Comparison of ENCODE assay signal across 20 cellular contexts in genomic region chr16:1429026-1429425, GRCh38. TPM values are rescaled to one million over a fixed set of nuclear protein-coding genes. Genes with fewer than 3 reads are reported as not detected.
DNase-seq lines count a peak whose midpoint lies in the region; ATAC-seq, FAIRE-seq and TF ChIP-seq lines count a peak whose summit lies in the region.
"Had no signal": no experiment of that assay in that cellular context is flagged by ENCODE, and none has a peak within 500 bp of the region (broad histone marks: within the 10 kb centered on the region; RNA-seq: fewer than 3 reads in every experiment).

No MANE protein-coding gene starts in this region.

- H3K79me2 ChIP-seq in H9 (ENCODE audit: insufficient read depth, low read length), result no peaks in the 10 kb centered on the region
- H3K79me2 ChIP-seq in endothelial cell of umbilical vein (ENCODE audit: control insufficient read depth, insufficient read depth, low read length), result no peaks in the 10 kb centered on the region

- no peak overlapping the region for H3K4me3 ChIP-seq in endothelial cell of umbilical vein (replicated peaks in 1 of 3; ENCODE audit: insufficient read depth in 1 of 3, low read depth in 1 of 3, low read length in 3 of 3)
- no peak overlapping the region for H3K4me3 ChIP-seq in mucosa of descending colon
- H3K4me3 ChIP-seq: GM23338 had no signal

- no peak overlapping the region for H2BK20ac ChIP-seq in H9 (ENCODE audit: low read depth, low read length, poor library complexity, severe bottlenecking)

- H3K27me3 Mint-ChIP-seq in H9 (ENCODE audit: low read depth), result no peaks in the 10 kb centered on the region; the same call in 1 of the 2 replicates
- H3K27me3 Mint-ChIP-seq in stimulated activated memory B cell treated with anti-CD40 and anti-IgM and Interleukin-4, amounts not matched to agents 10 μg/mL and 1 μg/mL and 100 μg/mL, for 72 hours, result peaks cover 11% of the 10 kb centered on the region
- peaks cover 4% of the 10 kb centered on the region for H3K27me3 Mint-ChIP-seq in activated T-cell treated with anti-CD3 and anti-CD28 coated beads, Interleukin-2, amount 50 U/mL, for 4 hours (ENCODE audit: low read depth)

- H2BK120ac ChIP-seq in H9 (ENCODE audit: low read depth, low read length, poor library complexity, severe bottlenecking), result no peak overlapping the region

- no peak overlapping the region for H2AK5ac ChIP-seq in H9 (ENCODE audit: insufficient read length, low read length)

- no peaks in the 10 kb centered on the region for H3K36me3 Mint-ChIP-seq in H9 (ENCODE audit: insufficient read depth in 1 of 3, low read depth in 3 of 3)
- no peaks in the 10 kb centered on the region for H3K36me3 Mint-ChIP-seq in stimulated activated memory B cell treated with anti-CD40 and anti-IgM and Interleukin-4, amounts not matched to agents 10 μg/mL and 1 μg/mL and 100 μg/mL, for 72 hours
- H3K36me3 Mint-ChIP-seq in activated T-cell treated with anti-CD3 and anti-CD28 coated beads, Interleukin-2, amount 50 U/mL, for 4 hours (ENCODE audit: insufficient read depth), result no peaks in the 10 kb centered on the region
- H3K36me3 Mint-ChIP-seq: CD14-positive monocyte had no signal

- no peaks in the 10 kb centered on the region for H3K9me1 ChIP-seq in endothelial cell of umbilical vein (replicated peaks; ENCODE audit: control insufficient read depth, extremely low read depth, insufficient read depth, low read length)

- no peak overlapping the region for H4K8ac ChIP-seq in H9 (replicated peaks; ENCODE audit: insufficient read length, low read depth, low read length)

- peak overlapping the region; percentile 15 for H3K18ac ChIP-seq in H9 (ENCODE audit: insufficient read length, low read depth, low read length)

- peak; percentile 52 for DNase-seq in DMS53 (lab: John Stamatoyannopoulos, UW)
- DNase-seq in DMS53 treated with DMSO at 0.1 percent for 48 hours (lab: John Stamatoyannopoulos, UW; ENCODE audit: unreplicated experiment), result no peak
- DNase-seq in H9, result no peak
- DNase-seq in endothelial cell of umbilical vein (ENCODE audit: low read depth, low spot score), result no peak
- no peak for DNase-seq in mucosa of descending colon
- no peak for DNase-seq in activated T-cell treated with anti-CD3 and anti-CD28 coated beads, Interleukin-2, amount 50 U/mL, for 4 hours
- DNase-seq: DMS79 treated with DMSO at 0.1 percent for 48 hours, GDM1, MM.1S, NCI-H1105, NCI-H1694 treated with DMSO at 0.1 percent for 48 hours, NCI-H446, NCI-H748 treated with DMSO at 0.1 percent for 48 hours, SHP77 had no signal

- no peak for ATAC-seq in stimulated activated memory B cell treated with anti-CD40 and anti-IgM and Interleukin-4, amounts not matched to agents 10 μg/mL and 1 μg/mL and 100 μg/mL, for 72 hours
- ATAC-seq in GM18517 (IDR thresholded peaks at IDR 0.05; ENCODE audit: unreplicated experiment) (no peak), mucosa of descending colon (no peak)
- no peak for ATAC-seq in activated T-cell treated with anti-CD3 and anti-CD28 coated beads, Interleukin-2, amount 50 U/mL, for 4 hours

- no peak overlapping the region for H2BK12ac ChIP-seq in H9 (ENCODE audit: insufficient read length, low read depth, low read length)

- peak overlapping the region; percentile 91 for H4K91ac ChIP-seq in H9 (ENCODE audit: insufficient read length, low read depth, low read length)

- H3K14ac ChIP-seq in H9 (ENCODE audit: insufficient read depth, low read length), result no peak overlapping the region; the same call in 1 of the 2 replicates

- TF ChIP-seq CTCF in H9 (conservative IDR thresholded peaks at IDR 0.05) (no peak), endothelial cell of umbilical vein (IDR thresholded peaks at IDR 0.05; ENCODE audit: extremely low read depth in 1 of 2, insufficient read depth in 1 of 2, low read depth in 1 of 2, low read length in 2 of 2) (no peak), mucosa of descending colon (IDR thresholded peaks at IDR 0.05) (no peak)

- no peaks in the 10 kb centered on the region for H3K9me3 Mint-ChIP-seq in H9
- H3K9me3 Mint-ChIP-seq in stimulated activated memory B cell treated with anti-CD40 and anti-IgM and Interleukin-4, amounts not matched to agents 10 μg/mL and 1 μg/mL and 100 μg/mL, for 72 hours, result no peaks in the 10 kb centered on the region
- H3K9me3 Mint-ChIP-seq in activated T-cell treated with anti-CD3 and anti-CD28 coated beads, Interleukin-2, amount 50 U/mL, for 4 hours, result no peaks in the 10 kb centered on the region
- H3K9me3 Mint-ChIP-seq: GM23338 had no signal

- H3K27ac ChIP-seq in H9 (ENCODE audit: insufficient read length, low read depth, low read length) (no peak overlapping the region), endothelial cell of umbilical vein (ENCODE audit: insufficient read depth, low read depth, low read length) (no peak overlapping the region)
- H3K27ac ChIP-seq: 22Rv1 had no signal

- H3K4me2 ChIP-seq in H9 (ENCODE audit: insufficient read depth, insufficient read length, low read length) (no peak overlapping the region), endothelial cell of umbilical vein (ENCODE audit: insufficient read depth, low read length) (no peak overlapping the region)
- H3K4me2 ChIP-seq: GM23338 had no signal

- intact Hi-C loops in endothelial cell of umbilical vein (cut with micrococcal nuclease), result loop anchor here (10.0 kb wide), 1 partner anchor 276 kb away; the partner anchor contains the start of gene MAPK8IP3
- intact Hi-C loops in mucosa of descending colon (cut with DNase I, micrococcal nuclease), result no loop called here

- H4K20me1 ChIP-seq in H9 (ENCODE audit: control insufficient read depth, insufficient read depth, insufficient read length) (no peaks in the 10 kb centered on the region), endothelial cell of umbilical vein (replicated peaks; ENCODE audit: control insufficient read depth, extremely low read depth, insufficient read depth, low read length) (no peaks in the 10 kb centered on the region)

- TF ChIP-seq POLR2A in endothelial cell of umbilical vein (IDR thresholded peaks at IDR 0.05; ENCODE audit: low read depth, low read length), result no peak

- no peak overlapping the region for H3K23ac ChIP-seq in H9 (ENCODE audit: insufficient read length, low read depth, low read length)

- no peak overlapping the region for H3K9ac ChIP-seq in H9 (ENCODE audit: extremely low read depth, insufficient read length, low read length)
- no peak overlapping the region for H3K9ac ChIP-seq in endothelial cell of umbilical vein (replicated peaks; ENCODE audit: extremely low read depth, insufficient read depth, low read length)

- H3T11ph ChIP-seq in H9 (ENCODE audit: low read length), result no peak overlapping the region

- no peaks in the 10 kb centered on the region; a peak in 1 of 4 replicates for H3K4me1 Mint-ChIP-seq in H9
- H3K4me1 Mint-ChIP-seq in stimulated activated memory B cell treated with anti-CD40 and anti-IgM and Interleukin-4, amounts not matched to agents 10 μg/mL and 1 μg/mL and 100 μg/mL, for 72 hours, result peaks cover 15% of the 10 kb centered on the region
- H3K4me1 Mint-ChIP-seq in activated T-cell treated with anti-CD3 and anti-CD28 coated beads, Interleukin-2, amount 50 U/mL, for 4 hours (ENCODE audit: low read depth), result no peaks in the 10 kb centered on the region
- H3K4me1 Mint-ChIP-seq: GM23338 had no signal

- peak overlapping the region; percentile 62; the same call in 1 of the 2 replicates for H3K4ac ChIP-seq in H9 (ENCODE audit: low read depth, low read length)

- H2BK5ac ChIP-seq in H9 (ENCODE audit: insufficient read length, low read length), result no peak overlapping the region

- H4K5ac ChIP-seq in H9 (ENCODE audit: insufficient read length, low read depth, low read length), result no peak overlapping the region

- no peak overlapping the region for H3K27ac Mint-ChIP-seq in H9
- H3K27ac Mint-ChIP-seq in stimulated activated memory B cell treated with anti-CD40 and anti-IgM and Interleukin-4, amounts not matched to agents 10 μg/mL and 1 μg/mL and 100 μg/mL, for 72 hours, result peak overlapping the region; percentile 18
- H3K27ac Mint-ChIP-seq: GM23338 had no signal

- H3K23me2 ChIP-seq in H9 (ENCODE audit: insufficient read length, low read depth, low read length, poor library complexity, severe bottlenecking), result no peaks in the 10 kb centered on the region

- H3K79me1 ChIP-seq in H9 (ENCODE audit: insufficient read depth, low read depth, low read length, poor library complexity, severe bottlenecking), result no peaks in the 10 kb centered on the region

- no peak overlapping the region; the same call in 1 of the 2 replicates for H2BK15ac ChIP-seq in H9 (ENCODE audit: low read depth, low read length)

- H3K27me3 ChIP-seq in H9 (ENCODE audit: insufficient read depth, low read length), result no peaks in the 10 kb centered on the region
- H3K27me3 ChIP-seq in endothelial cell of umbilical vein (ENCODE audit: control insufficient read depth in 2 of 2, insufficient read depth in 2 of 2, low read length in 2 of 2), result no peaks in the 10 kb centered on the region
- H3K27me3 ChIP-seq: Peyer's patch had no signal

- POLR2A ChIA-PET in endothelial cell of umbilical vein (lab: Charles Lee), result interaction anchor here (0.7 kb wide), 1 partner anchor 343 kb away, joined by 4 read pairs; no protein-coding TSS in a partner anchor

- no peak overlapping the region for H3K4me3 Mint-ChIP-seq in H9
- H3K4me3 Mint-ChIP-seq in stimulated activated memory B cell treated with anti-CD40 and anti-IgM and Interleukin-4, amounts not matched to agents 10 μg/mL and 1 μg/mL and 100 μg/mL, for 72 hours, result peak overlapping the region; percentile 23
- H3K4me3 Mint-ChIP-seq in activated T-cell treated with anti-CD3 and anti-CD28 coated beads, Interleukin-2, amount 50 U/mL, for 4 hours, result no peak overlapping the region
- H3K4me3 Mint-ChIP-seq: GM23338 had no signal

- H3K9me3 ChIP-seq in H9 (ENCODE audit: control insufficient read depth, low read depth, low read length) (no peaks in the 10 kb centered on the region), endothelial cell of umbilical vein (replicated peaks; ENCODE audit: control insufficient read depth, insufficient read depth, low read length) (no peaks in the 10 kb centered on the region), mucosa of descending colon (no peaks in the 10 kb centered on the region)
- H3K9me3 ChIP-seq: Peyer's patch had no signal

- BruUV-seq in endothelial cell of umbilical vein (replicated peaks; lab: Mats Ljungman, UMichigan), result no TSS peak

- no CpG with 5 or more reads among the region's 11 CpGs for WGBS in H9 (ENCODE audit: extremely low coverage, insufficient read length, low lambda C conversion rate)

- H3K56ac ChIP-seq in H9 (ENCODE audit: insufficient read length, low read depth, low read length), result no peak overlapping the region

- no peaks in the 10 kb centered on the region for H3K36me3 ChIP-seq in endothelial cell of umbilical vein (ENCODE audit: control insufficient read depth in 2 of 2, extremely low read depth in 1 of 2, insufficient read depth in 2 of 2, low read length in 2 of 2)
- H3K36me3 ChIP-seq in mucosa of descending colon (ENCODE audit: low read depth), result no peaks in the 10 kb centered on the region
- H3K36me3 ChIP-seq: Peyer's patch had no signal

- no peaks in the 10 kb centered on the region for H3K4me1 ChIP-seq in H9 (ENCODE audit: insufficient read depth, low read length)
- no peaks in the 10 kb centered on the region for H3K4me1 ChIP-seq in endothelial cell of umbilical vein (ENCODE audit: control insufficient read depth, extremely low read depth, insufficient read depth, low read length)
- no peaks in the 10 kb centered on the region for H3K4me1 ChIP-seq in mucosa of descending colon (ENCODE audit: low read depth)

- FAIRE-seq in endothelial cell of umbilical vein (lab: Jason Lieb, UNC), result no peak

- CTCF ChIA-PET in endothelial cell of umbilical vein (lab: Charles Lee), result interaction anchor here (0.8 to 1.7 kb wide), 4 partner anchors 8 to 321 kb away, joined by 3 to 8 read pairs (median 5); partner anchors contain the start of gene UQCC4

- H2AFZ ChIP-seq in H9 (ENCODE audit: low read length) (no peak overlapping the region), endothelial cell of umbilical vein (ENCODE audit: low read depth, low read length) (peak overlapping the region; percentile 57)

- dilution Hi-C loops in endothelial cell of umbilical vein (cut with MboI; ENCODE audit: extremely low pct_ligation_motif_present, low sequenced_read_pairs), result no loop called here

RNA-seq across cellular contexts. Expression of gene PERCC1, which starts 1.9 kb away (rescaled TPM):
- total RNA-seq in H9 (2021), result not detected in 2 replicates
- not detected in 2 replicates for total RNA-seq in endothelial cell of umbilical vein
- not detected in 2 replicates for polyA plus RNA-seq in endothelial cell of umbilical vein
- not detected in 2 replicates for polyA plus RNA-seq in endothelial cell of umbilical vein (2011; cell fraction: cytosol; rRNA removed)
- not detected in 2 replicates for polyA plus RNA-seq in endothelial cell of umbilical vein (2011; cell fraction: nucleus; rRNA removed)
- not detected in 2 replicates for polyA plus RNA-seq in endothelial cell of umbilical vein (2012)
- not detected in 2 replicates for polyA minus RNA-seq in endothelial cell of umbilical vein
- not detected for polyA minus RNA-seq in endothelial cell of umbilical vein (2011; cell fraction: cytosol; rRNA and poly(A)+ RNA removed)
- not detected in 2 replicates for polyA minus RNA-seq in endothelial cell of umbilical vein (2011; cell fraction: nucleus; rRNA and poly(A)+ RNA removed)
- under 1 TPM in 1 of 3 donors, not detected in 2; 0.34 TPM for total RNA-seq in mucosa of descending colon
- under 1 TPM in 2 of 3 donors, not detected in 1; 0.22 to 0.29 TPM for total RNA-seq in activated T-cell treated with anti-CD3 and anti-CD28 coated beads, Interleukin-2, amount 50 U/mL, for 4 hours
- total RNA-seq: GM23338, Peyer's patch had no signal
- polyA plus RNA-seq: CD14-positive monocyte, GM23338 had no signal

RNA-seq across cellular contexts. Expression of gene UQCC4, which starts 8.5 kb away (rescaled TPM):
- total RNA-seq in H9 (2021) (11.4 and 12.3 TPM in 2 replicates), endothelial cell of umbilical vein (13.4 and 15.1 TPM in 2 replicates), mucosa of descending colon (10 to 100 TPM; 10.3 to 14.4 (median 11.0) TPM)
- polyA plus RNA-seq in endothelial cell of umbilical vein, result 29.3 and 33.3 TPM in 2 replicates
- 24.0 and 25.1 TPM in 2 replicates for polyA plus RNA-seq in endothelial cell of umbilical vein (2011; cell fraction: cytosol; rRNA removed)
- polyA plus RNA-seq in endothelial cell of umbilical vein (2011; cell fraction: nucleus; rRNA removed), result 9.1 and 14.3 TPM in 2 replicates
- polyA plus RNA-seq in endothelial cell of umbilical vein (2012), result 16.5 and 17.9 TPM in 2 replicates
- 7.3 and 8.6 TPM in 2 replicates for polyA minus RNA-seq in endothelial cell of umbilical vein
- 10.9 TPM for polyA minus RNA-seq in endothelial cell of umbilical vein (2011; cell fraction: cytosol; rRNA and poly(A)+ RNA removed)
- polyA minus RNA-seq in endothelial cell of umbilical vein (2011; cell fraction: nucleus; rRNA and poly(A)+ RNA removed), result 2.7 and 6.7 TPM in 2 replicates
- total RNA-seq in activated T-cell treated with anti-CD3 and anti-CD28 coated beads, Interleukin-2, amount 50 U/mL, for 4 hours, result 10 to 100 TPM; 31.8 to 34.6 (median 33.1) TPM

RNA-seq across cellular contexts. Expression of gene UNKL, which starts 14.5 kb away (rescaled TPM):
- total RNA-seq in H9 (2021), result 32.0 and 33.3 TPM in 2 replicates
- 32.8 and 33.0 TPM in 2 replicates for total RNA-seq in endothelial cell of umbilical vein
- polyA plus RNA-seq in endothelial cell of umbilical vein, result 17.1 and 23.2 TPM in 2 replicates
- polyA plus RNA-seq in endothelial cell of umbilical vein (2011; cell fraction: cytosol; rRNA removed), result 8.8 and 12.4 TPM in 2 replicates
- 36.2 and 73.4 TPM in 2 replicates for polyA plus RNA-seq in endothelial cell of umbilical vein (2011; cell fraction: nucleus; rRNA removed)
- 9.9 and 13.5 TPM in 2 replicates for polyA plus RNA-seq in endothelial cell of umbilical vein (2012)
- 8.4 and 13.9 TPM in 2 replicates for polyA minus RNA-seq in endothelial cell of umbilical vein
- polyA minus RNA-seq in endothelial cell of umbilical vein (2011; cell fraction: cytosol; rRNA and poly(A)+ RNA removed), result 35.3 TPM
- polyA minus RNA-seq in endothelial cell of umbilical vein (2011; cell fraction: nucleus; rRNA and poly(A)+ RNA removed), result 13.5 and 18.4 TPM in 2 replicates
- total RNA-seq in mucosa of descending colon, result 10 to 100 TPM; 16.2 to 36.5 (median 28.2) TPM
- 10 to 100 TPM; 24.5 to 30.2 (median 29.0) TPM for total RNA-seq in activated T-cell treated with anti-CD3 and anti-CD28 coated beads, Interleukin-2, amount 50 U/mL, for 4 hours

RNA-seq across cellular contexts. Expression of gene CCDC154, which starts 15.3 kb away (rescaled TPM):
- total RNA-seq in H9 (2021) (1.3 and 2.0 TPM in 2 replicates), endothelial cell of umbilical vein (0.25 and 0.75 TPM in 2 replicates), mucosa of descending colon (1 to 10 TPM in 2 of 3 donors, under 1 TPM in 1; 0.43 to 2.4 (median 1.1) TPM)
- polyA plus RNA-seq in endothelial cell of umbilical vein, result 0.13 and 0.65 TPM in 2 replicates
- 0.13 TPM in 1 of 2 replicates, not detected in the other for polyA plus RNA-seq in endothelial cell of umbilical vein (2011; cell fraction: cytosol; rRNA removed)
- 1.7 and 2.5 TPM in 2 replicates for polyA plus RNA-seq in endothelial cell of umbilical vein (2011; cell fraction: nucleus; rRNA removed)
- 0.32 and 1.7 TPM in 2 replicates for polyA plus RNA-seq in endothelial cell of umbilical vein (2012)
- 1.4 TPM in 1 of 2 replicates, not detected in the other for polyA minus RNA-seq in endothelial cell of umbilical vein
- not detected for polyA minus RNA-seq in endothelial cell of umbilical vein (2011; cell fraction: cytosol; rRNA and poly(A)+ RNA removed)
- 0.82 TPM in 1 of 2 replicates, not detected in the other for polyA minus RNA-seq in endothelial cell of umbilical vein (2011; cell fraction: nucleus; rRNA and poly(A)+ RNA removed)
- total RNA-seq in activated T-cell treated with anti-CD3 and anti-CD28 coated beads, Interleukin-2, amount 50 U/mL, for 4 hours, result 1 to 10 TPM in 2 of 3 donors, under 1 TPM in 1; 0.73 to 2.5 (median 2.2) TPM
- total RNA-seq: GM23338 had no signal
- polyA plus RNA-seq: CD14-positive monocyte had no signal

RNA-seq across cellular contexts. Expression of gene CLCN7, which starts 45.8 kb away (rescaled TPM):
- total RNA-seq in H9 (2021) (70.0 and 75.3 TPM in 2 replicates), endothelial cell of umbilical vein (89.8 and 94.9 TPM in 2 replicates), mucosa of descending colon (10 to 100 TPM; 59.3 to 98.1 (median 59.8) TPM)
- 59.8 and 76.1 TPM in 2 replicates for polyA plus RNA-seq in endothelial cell of umbilical vein
- 32.8 and 46.6 TPM in 2 replicates for polyA plus RNA-seq in endothelial cell of umbilical vein (2011; cell fraction: cytosol; rRNA removed)
- 214 and 337 TPM in 2 replicates for polyA plus RNA-seq in endothelial cell of umbilical vein (2011; cell fraction: nucleus; rRNA removed)
- 71.9 and 88.4 TPM in 2 replicates for polyA plus RNA-seq in endothelial cell of umbilical vein (2012)
- polyA minus RNA-seq in endothelial cell of umbilical vein, result 52.1 and 73.9 TPM in 2 replicates
- 26.7 TPM for polyA minus RNA-seq in endothelial cell of umbilical vein (2011; cell fraction: cytosol; rRNA and poly(A)+ RNA removed)
- polyA minus RNA-seq in endothelial cell of umbilical vein (2011; cell fraction: nucleus; rRNA and poly(A)+ RNA removed), result 52.9 and 94.4 TPM in 2 replicates
- total RNA-seq in activated T-cell treated with anti-CD3 and anti-CD28 coated beads, Interleukin-2, amount 50 U/mL, for 4 hours, result 10 to 100 TPM; 54.2 to 60.7 (median 54.7) TPM
